14 cellular contexts compared by ENCODE assay signal in the genomic region with DNA sequence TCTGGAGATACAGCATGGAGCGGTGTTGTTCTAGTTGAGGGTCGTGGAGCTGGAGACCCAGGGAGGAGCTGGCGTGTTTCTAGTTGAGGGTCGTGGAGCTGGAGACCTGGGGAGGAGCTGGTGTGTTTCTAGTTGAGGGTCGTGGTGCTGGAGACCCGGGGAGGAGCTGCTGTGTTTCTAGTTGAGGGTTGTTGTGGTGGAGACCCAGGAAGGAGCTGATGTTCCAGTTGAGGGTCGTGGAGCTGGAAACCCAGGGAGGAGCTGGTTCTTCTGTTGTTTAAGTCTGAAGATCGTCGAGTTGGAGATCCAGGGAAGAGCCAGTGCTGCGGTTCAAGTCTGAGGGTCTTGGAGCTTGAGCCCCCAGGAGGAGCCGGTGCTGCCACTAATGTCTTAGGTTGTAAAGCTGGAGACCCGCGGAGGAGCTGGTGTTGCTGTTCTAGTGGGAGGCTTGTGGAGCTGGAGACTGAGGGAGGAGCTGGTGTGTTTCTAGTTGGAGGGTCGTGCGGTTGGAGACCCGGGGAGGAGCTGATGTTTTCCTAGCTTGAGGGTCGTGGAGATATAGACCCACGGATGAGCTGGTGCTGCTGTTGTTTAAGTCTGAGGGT.
"Had no signal": no experiment of that assay in that cellular context is flagged by ENCODE, and none has a peak within 500 bp of the region (broad histone marks: within the 10 kb centered on the region; RNA-seq: fewer than 3 reads in every experiment).

No MANE protein-coding gene starts in this region.

- H3K27ac Mint-ChIP-seq: activated T-helper 1 cell treated with anti-CD3 and anti-CD28 coated beads, Interleukin-12 subunit alpha, Interleukin-12 subunit beta, Interleukin-2, Interleukin-4 antibody, amounts not matched to agents 30 ng/mL and 10 ng/mL and 1 ng/mL, durations not matched to agents 14 hours and 24 hours and 36 hours had no signal

- H3K27me3 ChIP-seq: ascending aorta had no signal

- H3K4me3 ChIP-seq: ascending aorta, esophagus muscularis mucosa had no signal

- H3K9me3 ChIP-seq: ascending aorta, esophagus muscularis mucosa, neutrophil had no signal

- H3K36me3 ChIP-seq: ascending aorta, esophagus muscularis mucosa, neutrophil had no signal

- DNase-seq: activated CD4-positive, alpha-beta T cell treated with anti-CD3 and anti-CD28 coated beads, Interleukin-2, amount 50 U/mL, for 1 hour; activated CD4-positive, CD25-positive, alpha-beta regulatory T cell treated with anti-CD3 and anti-CD28 coated beads, Interleukin-2, amount 50 U/mL, for 72 hours; activated naive CD4-positive, alpha-beta T cell treated with Interleukin-2 at 50 U/mL for 16 hours; effector CD8-positive, alpha-beta T cell; mesenchymal stem cell; naive thymus-derived CD8-positive, alpha-beta T cell; stimulated activated naive CD4-positive, alpha-beta T cell; T-helper 2 cell had no signal

- H3K4me1 ChIP-seq: ascending aorta, esophagus muscularis mucosa, parathyroid adenoma had no signal

- H3K4me3 Mint-ChIP-seq: activated T-helper 1 cell treated with anti-CD3 and anti-CD28 coated beads, Interleukin-12 subunit alpha, Interleukin-12 subunit beta, Interleukin-2, Interleukin-4 antibody, amounts not matched to agents 30 ng/mL and 10 ng/mL and 1 ng/mL, durations not matched to agents 14 hours and 24 hours and 36 hours; naive thymus-derived CD8-positive, alpha-beta T cell had no signal

- H3K27ac ChIP-seq: ascending aorta, esophagus muscularis mucosa, neutrophil, parathyroid adenoma, VCaP had no signal

- ATAC-seq: naive thymus-derived CD8-positive, alpha-beta T cell had no signal

- H3K9me3 Mint-ChIP-seq: activated T-helper 1 cell treated with anti-CD3 and anti-CD28 coated beads, Interleukin-12 subunit alpha, Interleukin-12 subunit beta, Interleukin-2, Interleukin-4 antibody, amounts not matched to agents 30 ng/mL and 10 ng/mL and 1 ng/mL, durations not matched to agents 14 hours and 24 hours and 36 hours had no signal
